In genomic region chr14:53999061-53999488, GRCh38 we compare ENCODE assay signal across 14 cellular contexts. TPM values are rescaled to one million over a fixed set of nuclear protein-coding genes. Genes with fewer than 3 reads are reported as not detected.
DNase-seq lines count a peak whose midpoint lies in the region; ATAC-seq and TF ChIP-seq lines count a peak whose summit lies in the region.
"Had no signal": no experiment of that assay in that cellular context is flagged by ENCODE, and none has a peak within 500 bp of the region (broad histone marks: within the 10 kb centered on the region; RNA-seq: fewer than 3 reads in every experiment).

No MANE protein-coding gene starts in this region.

- H3K27me3 ChIP-seq in left lung, result no peaks in the 10 kb centered on the region
- H3K27me3 ChIP-seq: gastrocnemius medialis had no signal

- in situ Hi-C loops in astrocyte of the spinal cord (cut with HindIII; ENCODE audit: low sequenced_read_pairs), result no loop called here

- H3K9me3 ChIP-seq in left lung, result no peaks in the 10 kb centered on the region
- H3K9me3 ChIP-seq: BE2C, gastrocnemius medialis had no signal

- H3K4me3 ChIP-seq in AG04449 (ENCODE audit: low read depth, low read length) (no peak overlapping the region), astrocyte of the spinal cord (ENCODE audit: low read depth, low read length) (no peak overlapping the region), left lung (no peak overlapping the region)
- H3K4me3 ChIP-seq: gastrocnemius medialis had no signal

- TF ChIP-seq CTCF in AG04449 (IDR thresholded peaks at IDR 0.05; ENCODE audit: insufficient read depth, low read length, missing control alignments) (no peak), astrocyte of the spinal cord (IDR thresholded peaks at IDR 0.05; ENCODE audit: low read depth, low read length) (no peak), left lung (IDR thresholded peaks at IDR 0.05) (no peak)

- H3K27ac ChIP-seq in left lung, result no peak overlapping the region
- H3K27ac ChIP-seq in caudate nucleus (ENCODE audit: low read depth, low read length), result no peak overlapping the region
- H3K27ac ChIP-seq: gastrocnemius medialis had no signal

- CTCF ChIA-PET in AG04449 (lab: Yijun Ruan, JAX), result no interaction called here
- CTCF ChIA-PET in HEK293T (lab: Yijun Ruan, JAX), result interaction anchor here (0.5 kb wide), 1 partner anchor 12 kb away, joined by 3 read pairs; no protein-coding TSS in a partner anchor

- ATAC-seq in left lung (peak; percentile 96), GM18867 (IDR thresholded peaks at IDR 0.05; ENCODE audit: unreplicated experiment) (no peak)
- ATAC-seq: gastrocnemius medialis had no signal

- POLR2A ChIA-PET in AG04449 (lab: Yijun Ruan, JAX) (interaction anchor here (0.7 kb wide), 1 partner anchor 818 kb away, joined by 3 read pairs; no protein-coding TSS in a partner anchor), HEK293T (lab: Yijun Ruan, JAX) (interaction anchor here (0.6 kb wide), 1 partner anchor 546 kb away, joined by 3 read pairs; no protein-coding TSS in a partner anchor)

- H3K4me1 ChIP-seq in left lung, result no peaks in the 10 kb centered on the region
- H3K4me1 ChIP-seq: BE2C, gastrocnemius medialis had no signal

- no peaks in the 10 kb centered on the region for H3K36me3 ChIP-seq in left lung
- H3K36me3 ChIP-seq: BE2C, gastrocnemius medialis had no signal

- DNase-seq in AG04449 (ENCODE audit: low read depth, low spot score), result peak; percentile 81
- peak; percentile 17 for DNase-seq in HEK293T (ENCODE audit: extremely low spot score)
- peak; percentile 88 for DNase-seq in astrocyte of the spinal cord (ENCODE audit: low read depth, low spot score)
- DNase-seq in left lung, result peak; percentile 67 to 75
- no peak for DNase-seq in caudate nucleus (lab: John Stamatoyannopoulos, UW)
- DNase-seq in NCI-H2081 treated with DMSO at 0.1 percent for 48 hours (lab: John Stamatoyannopoulos, UW), result no peak
- no peak for DNase-seq in stimulated activated CD8-positive, alpha-beta memory T cell treated with anti-CD3 and anti-CD28 coated beads, Interleukin-4, amount 100 ng/mL, for 48 hours
- DNase-seq: activated CD8-positive, alpha-beta memory T cell treated with anti-CD3 and anti-CD28 coated beads, Interleukin-2, amount 50 U/mL, for 4 hours; BE2C; gastrocnemius medialis; NCI-H187 treated with DMSO at 0.1 percent for 48 hours; retina; T-helper 2 cell had no signal

- intact Hi-C loops in left lung (cut with DNase I), result no loop called here

TF ChIP-seq in HEK293T, 16 proteins besides CTCF, POLR2A, EP300 and RAD21:
- TF ChIP-seq CTBP1 (IDR thresholded peaks at IDR 0.05; ENCODE audit: borderline replicate concordance) (peak; percentile 41; the same call in 1 of the 2 replicates), SUZ12 (IDR thresholded peaks at IDR 0.05) (no peak), PKNOX1 (IDR thresholded peaks at IDR 0.05) (peak; percentile 85), HDGF (IDR thresholded peaks at IDR 0.05; ENCODE audit: borderline replicate concordance) (no peak)
TF ChIP-seq in HEK293T: peak in this region for 2.

RNA-seq across cellular contexts. Expression of gene BMP4, which starts 42.5 kb away (rescaled TPM):
- total RNA-seq in left lung, result 10 to 100 TPM; 14.0 to 39.3 TPM

Comparison
In these comparisons a context has a peak if more than half of its experiments do, and no peak if none do; other contexts are left out.
1. DNase-seq: peak in AG04449 (single experiment), HEK293T (single experiment), astrocyte of the spinal cord (single experiment) and left lung (2 of 2); none in caudate nucleus (0 of 61), NCI-H2081 treated with DMSO at 0.1 percent for 48 hours (single experiment) and stimulated activated CD8-positive, alpha-beta memory T cell treated with anti-CD3 and anti-CD28 coated beads, Interleukin-4, amount 100 ng/mL, for 48 hours (single experiment).